In the genomic region with DNA sequence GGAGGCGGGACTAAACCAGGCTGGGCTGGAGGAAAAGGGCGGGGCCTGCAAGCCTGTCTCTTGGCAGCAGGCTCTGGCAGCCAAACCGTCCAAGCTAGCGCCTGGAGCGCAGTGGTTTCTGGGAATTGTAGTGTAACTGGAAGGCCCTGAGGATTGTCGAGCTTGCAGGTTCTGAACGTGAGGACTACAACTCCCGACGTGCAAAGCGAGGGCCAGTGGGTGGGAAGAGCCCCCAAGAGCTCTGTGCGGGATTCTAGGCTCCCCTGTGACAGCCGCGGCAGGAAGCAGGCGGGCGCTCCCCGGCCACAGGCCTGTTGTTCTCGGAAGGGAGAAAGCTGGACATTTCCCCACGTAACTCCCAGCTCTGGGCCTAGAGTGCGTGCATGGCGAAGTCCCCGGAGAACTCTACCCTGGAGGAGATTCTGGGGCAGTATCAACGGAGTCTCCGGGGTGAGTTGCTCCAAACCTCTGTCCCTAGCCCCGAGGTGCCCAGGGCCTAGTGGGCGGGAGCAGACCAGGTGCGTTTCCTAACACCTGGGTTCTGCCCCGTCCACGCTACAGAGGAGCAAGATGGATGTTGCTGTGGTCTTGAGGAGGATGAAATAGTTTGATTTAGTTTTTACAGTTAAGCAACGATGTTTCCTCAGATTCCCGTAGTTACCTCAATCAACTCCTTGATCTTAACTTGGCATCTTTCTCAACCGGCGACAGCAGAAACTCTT, we compare ENCODE assay signal across 1 cellular context.
TF ChIP-seq lines count a peak whose summit lies in the region.

A gene (plus strand): TSS at position 251 of the 722 bp plus-strand sequence. CDS start 133 bp downstream, at position 384.

TF ChIP-seq in K562, 482 proteins besides CTCF, POLR2A, EP300 and RAD21 (continued from another document and continues in another):
- TF ChIP-seq, protein P1, sequence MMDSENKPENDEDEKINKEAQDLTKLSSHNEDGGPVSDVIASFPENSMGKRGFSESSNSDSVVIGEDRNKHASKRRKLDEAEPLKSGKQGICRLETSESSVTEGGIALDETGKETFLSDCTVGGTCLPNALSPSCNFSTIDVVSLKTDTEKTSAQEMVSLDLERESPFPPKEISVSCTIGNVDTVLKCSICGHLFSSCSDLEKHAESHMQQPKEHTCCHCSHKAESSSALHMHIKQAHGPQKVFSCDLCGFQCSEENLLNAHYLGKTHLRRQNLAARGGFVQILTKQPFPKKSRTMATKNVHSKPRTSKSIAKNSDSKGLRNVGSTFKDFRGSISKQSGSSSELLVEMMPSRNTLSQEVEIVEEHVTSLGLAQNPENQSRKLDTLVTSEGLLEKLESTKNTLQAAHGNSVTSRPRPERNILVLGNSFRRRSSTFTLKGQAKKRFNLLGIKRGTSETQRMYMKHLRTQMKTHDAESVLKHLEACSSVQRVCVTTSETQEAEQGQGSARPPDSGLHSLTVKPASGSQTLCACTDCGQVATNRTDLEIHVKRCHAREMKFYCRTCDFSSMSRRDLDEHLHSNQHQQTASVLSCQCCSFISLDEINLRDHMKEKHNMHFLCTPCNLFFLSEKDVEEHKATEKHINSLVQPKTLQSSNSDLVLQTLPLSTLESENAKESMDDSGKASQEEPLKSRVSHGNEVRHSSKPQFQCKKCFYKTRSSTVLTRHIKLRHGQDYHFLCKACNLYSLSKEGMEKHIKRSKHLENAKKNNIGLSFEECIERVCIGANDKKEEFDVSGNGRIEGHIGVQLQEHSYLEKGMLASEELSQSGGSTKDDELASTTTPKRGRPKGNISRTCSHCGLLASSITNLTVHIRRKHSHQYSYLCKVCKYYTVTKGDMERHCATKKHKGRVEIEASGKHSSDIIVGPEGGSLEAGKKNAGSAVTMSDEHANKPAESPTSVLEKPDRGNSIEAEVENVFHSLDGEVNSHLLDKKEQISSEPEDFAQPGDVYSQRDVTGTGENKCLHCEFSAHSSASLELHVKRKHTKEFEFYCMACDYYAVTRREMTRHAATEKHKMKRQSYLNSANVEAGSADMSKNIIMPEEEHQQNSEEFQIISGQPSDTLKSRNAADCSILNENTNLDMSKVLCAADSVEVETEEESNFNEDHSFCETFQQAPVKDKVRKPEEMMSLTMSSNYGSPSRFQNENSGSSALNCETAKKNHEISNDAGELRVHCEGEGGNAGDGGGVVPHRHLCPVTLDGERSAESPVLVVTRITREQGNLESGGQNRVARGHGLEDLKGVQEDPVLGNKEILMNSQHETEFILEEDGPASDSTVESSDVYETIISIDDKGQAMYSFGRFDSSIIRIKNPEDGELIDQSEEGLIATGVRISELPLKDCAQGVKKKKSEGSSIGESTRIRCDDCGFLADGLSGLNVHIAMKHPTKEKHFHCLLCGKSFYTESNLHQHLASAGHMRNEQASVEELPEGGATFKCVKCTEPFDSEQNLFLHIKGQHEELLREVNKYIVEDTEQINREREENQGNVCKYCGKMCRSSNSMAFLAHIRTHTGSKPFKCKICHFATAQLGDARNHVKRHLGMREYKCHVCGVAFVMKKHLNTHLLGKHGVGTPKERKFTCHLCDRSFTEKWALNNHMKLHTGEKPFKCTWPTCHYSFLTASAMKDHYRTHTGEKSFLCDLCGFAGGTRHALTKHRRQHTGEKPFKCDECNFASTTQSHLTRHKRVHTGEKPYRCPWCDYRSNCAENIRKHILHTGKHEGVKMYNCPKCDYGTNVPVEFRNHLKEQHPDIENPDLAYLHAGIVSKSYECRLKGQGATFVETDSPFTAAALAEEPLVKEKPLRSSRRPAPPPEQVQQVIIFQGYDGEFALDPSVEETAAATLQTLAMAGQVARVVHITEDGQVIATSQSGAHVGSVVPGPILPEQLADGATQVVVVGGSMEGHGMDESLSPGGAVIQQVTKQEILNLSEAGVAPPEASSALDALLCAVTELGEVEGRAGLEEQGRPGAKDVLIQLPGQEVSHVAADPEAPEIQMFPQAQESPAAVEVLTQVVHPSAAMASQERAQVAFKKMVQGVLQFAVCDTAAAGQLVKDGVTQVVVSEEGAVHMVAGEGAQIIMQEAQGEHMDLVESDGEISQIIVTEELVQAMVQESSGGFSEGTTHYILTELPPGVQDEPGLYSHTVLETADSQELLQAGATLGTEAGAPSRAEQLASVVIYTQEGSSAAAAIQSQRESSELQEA (IDR thresholded peaks at IDR 0.05; ENCODE audit: low read depth), result no peak
- TF ChIP-seq POLR2B (IDR thresholded peaks at IDR 0.05; ENCODE audit: low read depth, partially characterized antibody) (peak; percentile 83), RFX1 (IDR thresholded peaks at IDR 0.05) (peak; percentile 88), HNRNPH1 (optimal IDR thresholded peaks at IDR 0.05; ENCODE audit: low read depth, low read length) (no peak), SIX5 (IDR thresholded peaks at IDR 0.05; ENCODE audit: borderline replicate concordance in 1 of 2, insufficient read depth in 1 of 2, low read depth in 1 of 2, low read length in 2 of 2) (peak; percentile 92 to 95), ZNF695 (CRISPR knock-in tag; IDR thresholded peaks at IDR 0.05) (no peak), ZBTB1 (CRISPR knock-in tag; IDR thresholded peaks at IDR 0.05; ENCODE audit: borderline replicate concordance, low read depth) (peak; percentile 74; the same call in 1 of the 2 replicates), RBM25 (IDR thresholded peaks at IDR 0.05; ENCODE audit: low read depth, low read length, severe bottlenecking) (no peak), GATA2 (CRISPR knock-in tag; IDR thresholded peaks at IDR 0.05) (peak; percentile 66), TBL1XR1 (IDR thresholded peaks at IDR 0.05; ENCODE audit: low read length in 2 of 2) (0 out of 4 replicates have a peak, but pooled peaks of 1 of the 2 experiments have one; percentile 10)
- TF ChIP-seq, protein P2, sequence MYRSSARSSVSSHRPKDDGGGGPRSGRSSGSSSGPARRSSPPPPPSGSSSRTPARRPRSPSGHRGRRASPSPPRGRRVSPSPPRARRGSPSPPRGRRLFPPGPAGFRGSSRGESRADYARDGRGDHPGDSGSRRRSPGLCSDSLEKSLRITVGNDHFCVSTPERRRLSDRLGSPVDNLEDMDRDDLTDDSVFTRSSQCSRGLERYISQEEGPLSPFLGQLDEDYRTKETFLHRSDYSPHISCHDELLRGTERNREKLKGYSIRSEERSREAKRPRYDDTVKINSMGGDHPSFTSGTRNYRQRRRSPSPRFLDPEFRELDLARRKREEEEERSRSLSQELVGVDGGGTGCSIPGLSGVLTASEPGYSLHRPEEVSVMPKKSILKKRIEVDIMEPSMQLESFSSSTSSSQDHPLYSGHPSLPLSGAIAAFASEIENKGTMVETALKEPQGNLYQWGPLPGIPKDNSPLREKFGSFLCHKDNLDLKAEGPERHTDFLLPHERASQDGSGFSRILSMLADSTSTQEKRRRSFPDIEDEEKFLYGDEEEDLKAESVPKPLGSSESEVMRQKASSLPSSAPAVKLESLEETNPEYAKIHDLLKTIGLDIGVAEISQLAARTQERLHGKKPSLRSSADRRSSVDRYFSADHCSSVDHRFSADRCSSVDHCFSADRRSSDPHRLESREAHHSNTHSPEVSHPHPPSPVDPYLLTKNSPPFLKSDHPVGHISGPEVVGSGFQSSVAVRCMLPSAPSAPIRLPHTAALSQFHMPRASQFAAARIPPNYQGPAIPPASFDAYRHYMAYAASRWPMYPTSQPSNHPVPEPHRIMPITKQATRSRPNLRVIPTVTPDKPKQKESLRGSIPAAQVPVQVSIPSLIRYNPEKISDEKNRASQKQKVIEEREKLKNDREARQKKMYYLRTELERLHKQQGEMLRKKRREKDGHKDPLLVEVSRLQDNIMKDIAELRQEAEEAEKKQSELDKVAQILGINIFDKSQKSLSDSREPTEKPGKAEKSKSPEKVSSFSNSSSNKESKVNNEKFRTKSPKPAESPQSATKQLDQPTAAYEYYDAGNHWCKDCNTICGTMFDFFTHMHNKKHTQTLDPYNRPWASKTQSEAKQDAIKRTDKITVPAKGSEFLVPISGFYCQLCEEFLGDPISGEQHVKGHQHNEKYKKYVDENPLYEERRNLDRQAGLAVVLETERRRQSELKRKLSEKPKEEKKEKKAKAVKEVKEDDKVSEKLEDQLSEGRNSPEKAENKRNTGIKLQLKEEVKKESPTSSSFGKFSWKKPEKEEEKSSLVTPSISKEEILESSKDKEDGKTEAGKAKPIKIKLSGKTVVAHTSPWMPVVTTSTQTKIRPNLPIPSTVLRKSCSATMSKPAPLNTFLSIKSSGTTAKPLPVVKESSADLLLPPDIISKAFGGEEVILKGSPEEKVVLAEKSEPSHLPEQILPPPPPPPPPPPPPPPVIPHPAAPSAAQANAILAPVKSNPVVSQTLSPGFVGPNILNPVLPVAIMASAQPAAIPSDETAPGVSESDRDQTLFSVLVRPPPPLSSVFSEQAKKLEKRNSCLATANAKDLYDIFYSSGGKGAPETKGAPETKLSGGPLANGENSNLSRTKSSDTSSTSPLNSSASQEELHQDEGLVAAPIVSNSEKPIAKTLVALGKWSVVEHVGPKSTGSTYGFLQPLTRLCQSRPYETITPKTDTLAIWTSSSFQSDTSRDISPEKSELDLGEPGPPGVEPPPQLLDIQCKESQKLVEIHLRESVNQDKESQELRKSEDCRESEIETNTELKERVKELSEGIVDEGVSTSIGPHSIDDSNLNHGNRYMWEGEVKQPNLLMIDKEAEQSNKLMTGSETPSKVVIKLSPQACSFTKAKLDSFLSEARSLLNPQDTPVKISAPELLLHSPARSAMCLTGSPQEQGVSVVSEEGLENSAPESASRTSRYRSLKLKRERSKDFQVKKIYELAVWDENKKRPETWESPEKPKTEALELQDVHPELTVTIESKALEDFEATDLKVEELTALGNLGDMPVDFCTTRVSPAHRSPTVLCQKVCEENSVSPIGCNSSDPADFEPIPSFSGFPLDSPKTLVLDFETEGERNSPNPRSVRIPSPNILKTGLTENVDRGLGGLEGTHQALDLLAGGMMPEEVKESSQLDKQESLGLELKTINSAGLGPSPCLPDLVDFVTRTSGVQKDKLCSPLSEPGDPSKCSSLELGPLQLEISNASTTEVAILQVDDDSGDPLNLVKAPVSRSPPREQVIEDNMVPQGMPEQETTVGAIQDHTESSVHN (IDR thresholded peaks at IDR 0.05; ENCODE audit: borderline replicate concordance in 1 of 2, low read depth in 1 of 2), result no peak
- TF ChIP-seq, protein P3, sequence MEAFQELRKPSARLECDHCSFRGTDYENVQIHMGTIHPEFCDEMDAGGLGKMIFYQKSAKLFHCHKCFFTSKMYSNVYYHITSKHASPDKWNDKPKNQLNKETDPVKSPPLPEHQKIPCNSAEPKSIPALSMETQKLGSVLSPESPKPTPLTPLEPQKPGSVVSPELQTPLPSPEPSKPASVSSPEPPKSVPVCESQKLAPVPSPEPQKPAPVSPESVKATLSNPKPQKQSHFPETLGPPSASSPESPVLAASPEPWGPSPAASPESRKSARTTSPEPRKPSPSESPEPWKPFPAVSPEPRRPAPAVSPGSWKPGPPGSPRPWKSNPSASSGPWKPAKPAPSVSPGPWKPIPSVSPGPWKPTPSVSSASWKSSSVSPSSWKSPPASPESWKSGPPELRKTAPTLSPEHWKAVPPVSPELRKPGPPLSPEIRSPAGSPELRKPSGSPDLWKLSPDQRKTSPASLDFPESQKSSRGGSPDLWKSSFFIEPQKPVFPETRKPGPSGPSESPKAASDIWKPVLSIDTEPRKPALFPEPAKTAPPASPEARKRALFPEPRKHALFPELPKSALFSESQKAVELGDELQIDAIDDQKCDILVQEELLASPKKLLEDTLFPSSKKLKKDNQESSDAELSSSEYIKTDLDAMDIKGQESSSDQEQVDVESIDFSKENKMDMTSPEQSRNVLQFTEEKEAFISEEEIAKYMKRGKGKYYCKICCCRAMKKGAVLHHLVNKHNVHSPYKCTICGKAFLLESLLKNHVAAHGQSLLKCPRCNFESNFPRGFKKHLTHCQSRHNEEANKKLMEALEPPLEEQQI (IDR thresholded peaks at IDR 0.05), result no peak
- TF ChIP-seq, protein P4, sequence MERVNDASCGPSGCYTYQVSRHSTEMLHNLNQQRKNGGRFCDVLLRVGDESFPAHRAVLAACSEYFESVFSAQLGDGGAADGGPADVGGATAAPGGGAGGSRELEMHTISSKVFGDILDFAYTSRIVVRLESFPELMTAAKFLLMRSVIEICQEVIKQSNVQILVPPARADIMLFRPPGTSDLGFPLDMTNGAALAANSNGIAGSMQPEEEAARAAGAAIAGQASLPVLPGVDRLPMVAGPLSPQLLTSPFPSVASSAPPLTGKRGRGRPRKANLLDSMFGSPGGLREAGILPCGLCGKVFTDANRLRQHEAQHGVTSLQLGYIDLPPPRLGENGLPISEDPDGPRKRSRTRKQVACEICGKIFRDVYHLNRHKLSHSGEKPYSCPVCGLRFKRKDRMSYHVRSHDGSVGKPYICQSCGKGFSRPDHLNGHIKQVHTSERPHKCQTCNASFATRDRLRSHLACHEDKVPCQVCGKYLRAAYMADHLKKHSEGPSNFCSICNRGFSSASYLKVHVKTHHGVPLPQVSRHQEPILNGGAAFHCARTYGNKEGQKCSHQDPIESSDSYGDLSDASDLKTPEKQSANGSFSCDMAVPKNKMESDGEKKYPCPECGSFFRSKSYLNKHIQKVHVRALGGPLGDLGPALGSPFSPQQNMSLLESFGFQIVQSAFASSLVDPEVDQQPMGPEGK (CRISPR knock-in tag; IDR thresholded peaks at IDR 0.05; ENCODE audit: borderline replicate concordance), result 0 out of 2 replicates have a peak, but pooled peaks have one; percentile 61
- TF ChIP-seq, protein P5, sequence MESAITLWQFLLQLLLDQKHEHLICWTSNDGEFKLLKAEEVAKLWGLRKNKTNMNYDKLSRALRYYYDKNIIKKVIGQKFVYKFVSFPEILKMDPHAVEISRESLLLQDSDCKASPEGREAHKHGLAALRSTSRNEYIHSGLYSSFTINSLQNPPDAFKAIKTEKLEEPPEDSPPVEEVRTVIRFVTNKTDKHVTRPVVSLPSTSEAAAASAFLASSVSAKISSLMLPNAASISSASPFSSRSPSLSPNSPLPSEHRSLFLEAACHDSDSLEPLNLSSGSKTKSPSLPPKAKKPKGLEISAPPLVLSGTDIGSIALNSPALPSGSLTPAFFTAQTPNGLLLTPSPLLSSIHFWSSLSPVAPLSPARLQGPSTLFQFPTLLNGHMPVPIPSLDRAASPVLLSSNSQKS (CRISPR knock-in tag; IDR thresholded peaks at IDR 0.05), result peak; percentile 73; the same call in 1 of the 2 replicates
- TF ChIP-seq, protein P6, sequence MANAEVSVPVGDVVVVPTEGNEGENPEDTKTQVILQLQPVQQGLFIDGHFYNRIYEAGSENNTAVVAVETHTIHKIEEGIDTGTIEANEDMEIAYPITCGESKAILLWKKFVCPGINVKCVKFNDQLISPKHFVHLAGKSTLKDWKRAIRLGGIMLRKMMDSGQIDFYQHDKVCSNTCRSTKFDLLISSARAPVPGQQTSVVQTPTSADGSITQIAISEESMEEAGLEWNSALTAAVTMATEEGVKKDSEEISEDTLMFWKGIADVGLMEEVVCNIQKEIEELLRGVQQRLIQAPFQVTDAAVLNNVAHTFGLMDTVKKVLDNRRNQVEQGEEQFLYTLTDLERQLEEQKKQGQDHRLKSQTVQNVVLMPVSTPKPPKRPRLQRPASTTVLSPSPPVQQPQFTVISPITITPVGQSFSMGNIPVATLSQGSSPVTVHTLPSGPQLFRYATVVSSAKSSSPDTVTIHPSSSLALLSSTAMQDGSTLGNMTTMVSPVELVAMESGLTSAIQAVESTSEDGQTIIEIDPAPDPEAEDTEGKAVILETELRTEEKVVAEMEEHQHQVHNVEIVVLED (CRISPR knock-in tag; IDR thresholded peaks at IDR 0.05), result 0 out of 2 replicates have a peak, but pooled peaks have one; percentile 20
- TF ChIP-seq, protein P7, sequence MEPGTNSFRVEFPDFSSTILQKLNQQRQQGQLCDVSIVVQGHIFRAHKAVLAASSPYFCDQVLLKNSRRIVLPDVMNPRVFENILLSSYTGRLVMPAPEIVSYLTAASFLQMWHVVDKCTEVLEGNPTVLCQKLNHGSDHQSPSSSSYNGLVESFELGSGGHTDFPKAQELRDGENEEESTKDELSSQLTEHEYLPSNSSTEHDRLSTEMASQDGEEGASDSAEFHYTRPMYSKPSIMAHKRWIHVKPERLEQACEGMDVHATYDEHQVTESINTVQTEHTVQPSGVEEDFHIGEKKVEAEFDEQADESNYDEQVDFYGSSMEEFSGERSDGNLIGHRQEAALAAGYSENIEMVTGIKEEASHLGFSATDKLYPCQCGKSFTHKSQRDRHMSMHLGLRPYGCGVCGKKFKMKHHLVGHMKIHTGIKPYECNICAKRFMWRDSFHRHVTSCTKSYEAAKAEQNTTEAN (CRISPR knock-in tag; IDR thresholded peaks at IDR 0.05), result peak; percentile 73; the same call in 1 of the 2 replicates
